In genomic region chr2:131420751-131421150, GRCh38 we compare ENCODE assay signal across 16 cellular contexts. TPM values are rescaled to one million over a fixed set of nuclear protein-coding genes. Genes with fewer than 3 reads are reported as not detected.
"Had no signal": no experiment of that assay in that cellular context is flagged by ENCODE, and none has a peak within 500 bp of the region (broad histone marks: within the 10 kb centered on the region; RNA-seq: fewer than 3 reads in every experiment).

No MANE protein-coding gene starts in this region.

RNA-seq across cellular contexts. Expression of gene TUBA3D, which starts 55.2 kb away (rescaled TPM):
- total RNA-seq: naive thymus-derived CD8-positive, alpha-beta T cell; natural killer cell treated with Interleukin-12 subunit alpha and Interleukin-12 subunit beta and Interleukin-15 and Interleukin-18, amount 100 ng/mL, for 72 hours; neural crest cell; omental fat pad; osteocyte; pancreas; posterior vena cava; pulmonary artery endothelial cell; sciatic nerve; smooth muscle cell; spleen; suprapubic skin; transverse colon; upper lobe of right lung; urinary bladder had no signal
- polyA plus RNA-seq: naive thymus-derived CD8-positive, alpha-beta T cell; urinary bladder had no signal

RNA-seq across cellular contexts. Expression of gene RAB6D, which starts 56.8 kb away (rescaled TPM):
- total RNA-seq: naive thymus-derived CD8-positive, alpha-beta T cell; natural killer cell treated with Interleukin-12 subunit alpha and Interleukin-12 subunit beta and Interleukin-15 and Interleukin-18, amount 100 ng/mL, for 72 hours; osteocyte; pulmonary artery endothelial cell; right atrium auricular region; sciatic nerve; smooth muscle cell; spleen; upper lobe of right lung had no signal
- polyA plus RNA-seq: naive thymus-derived CD8-positive, alpha-beta T cell had no signal
